ENCODE assay signal across 3 cellular contexts in the genomic region with DNA sequence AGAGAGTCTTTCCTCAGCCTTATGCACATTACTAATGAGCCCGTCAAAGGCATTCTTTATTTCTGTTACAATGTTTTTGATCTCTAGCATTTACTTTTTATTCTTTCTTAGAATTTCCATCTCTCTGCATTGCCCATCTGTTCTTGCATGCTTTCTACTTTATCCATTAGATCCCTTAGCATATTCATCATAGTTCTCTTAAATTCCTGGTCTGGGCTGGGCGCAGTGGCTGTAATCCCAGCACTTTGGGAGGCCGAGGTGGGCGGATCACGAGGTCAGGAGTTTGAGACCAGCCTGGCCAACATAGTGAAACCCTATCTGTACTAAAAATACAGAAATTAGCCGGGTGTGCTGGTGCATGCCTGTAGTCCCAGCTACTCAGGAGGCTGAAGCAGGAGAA. TPM values are rescaled to one million over a fixed set of nuclear protein-coding genes. Genes with fewer than 3 reads are reported as not detected.
"Had no signal": no experiment of that assay in that cellular context is flagged by ENCODE, and none has a peak within 500 bp of the region (broad histone marks: within the 10 kb centered on the region; RNA-seq: fewer than 3 reads in every experiment).

No MANE protein-coding gene starts in this region.

RNA-seq across cellular contexts. Expression of a gene that starts 49.2 kb away (rescaled TPM):
- total RNA-seq: neural crest cell, osteoblast, testis had no signal
